Comparison of ENCODE assay signal across 1 cellular context in the genomic region with DNA sequence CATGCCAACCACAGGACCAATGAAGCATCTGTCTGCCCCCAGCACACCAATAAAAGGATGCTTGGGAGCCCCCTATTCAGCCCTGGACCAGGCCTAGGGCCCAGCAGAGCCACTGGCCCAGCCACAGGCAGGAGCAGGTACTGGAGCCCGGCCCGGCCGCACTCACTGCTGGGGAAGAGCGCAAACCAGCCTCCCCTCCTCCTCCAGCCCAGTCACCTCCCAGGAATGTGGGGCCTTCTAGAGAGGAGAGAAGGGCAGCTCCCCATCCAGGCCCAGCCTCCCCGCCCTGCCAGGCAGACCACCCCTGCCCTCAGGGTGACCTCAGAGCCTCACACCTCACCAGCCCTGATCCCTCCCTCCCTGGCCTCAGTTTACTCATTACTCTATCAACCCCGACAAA.
TF ChIP-seq lines count a peak whose summit lies in the region.

No MANE protein-coding gene starts in this region.

TF ChIP-seq in endothelial cell of umbilical vein, 7 proteins besides CTCF, POLR2A, EP300 and RAD21:
- TF ChIP-seq FOS (IDR thresholded peaks at IDR 0.05; ENCODE audit: borderline replicate concordance, insufficient read depth, low read length) (no peak), GATA2 (IDR thresholded peaks at IDR 0.05; ENCODE audit: insufficient read depth, insufficient read length, low read depth, low read length) (no peak), POLR2AphosphoS5 (IDR thresholded peaks at IDR 0.05; ENCODE audit: insufficient read depth, low read depth, low read length) (no peak), EZH2 (IDR thresholded peaks at IDR 0.05; ENCODE audit: borderline replicate concordance, low read depth, low read length, severe bottlenecking) (no peak), MYC (IDR thresholded peaks at IDR 0.05; ENCODE audit: low read depth, low read length) (no peak), JUN (IDR thresholded peaks at IDR 0.05; ENCODE audit: borderline replicate concordance, insufficient read depth, insufficient read length, low read depth) (no peak)
- TF ChIP-seq, protein P1, sequence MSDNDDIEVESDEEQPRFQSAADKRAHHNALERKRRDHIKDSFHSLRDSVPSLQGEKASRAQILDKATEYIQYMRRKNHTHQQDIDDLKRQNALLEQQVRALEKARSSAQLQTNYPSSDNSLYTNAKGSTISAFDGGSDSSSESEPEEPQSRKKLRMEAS (IDR thresholded peaks at IDR 0.05; ENCODE audit: insufficient read depth, insufficient read length): no peak
